ENCODE assay signal across 25 cellular contexts in the genomic region with DNA sequence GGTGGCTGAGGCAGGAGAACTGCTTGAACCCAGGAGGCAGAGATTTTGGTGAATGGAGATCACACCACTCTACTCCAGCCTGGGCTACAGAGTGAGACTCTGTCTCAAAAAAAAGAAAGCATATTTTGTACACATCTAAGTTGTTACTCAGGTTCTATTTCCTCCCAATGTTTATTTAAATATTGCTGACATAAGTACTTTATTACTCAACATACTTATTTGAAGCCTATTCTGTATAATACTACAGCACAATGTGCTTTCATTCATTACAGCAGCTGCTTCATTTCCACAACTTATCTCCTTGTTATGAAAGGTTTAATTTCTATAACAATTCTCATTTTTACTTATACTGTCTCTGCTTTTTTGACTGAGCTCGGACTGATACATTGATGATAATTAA.
"Had no signal": no experiment of that assay in that cellular context is flagged by ENCODE, and none has a peak within 500 bp of the region (broad histone marks: within the 10 kb centered on the region; RNA-seq: fewer than 3 reads in every experiment).

No MANE protein-coding gene starts in this region.

- FAIRE-seq: islet of Langerhans, kidney had no signal

- H3K27ac ChIP-seq: left lung, ovary, right atrium auricular region, skin epidermis, stomach, testis, thyroid gland, transverse colon, upper lobe of left lung had no signal

- H3K36me3 ChIP-seq: left lung, ovary, right atrium auricular region, stomach, thyroid gland, transverse colon, upper lobe of left lung had no signal

- H3K4me3 ChIP-seq: left lung, lung, ovary, right atrium auricular region, skin epidermis, stomach, testis, thyroid gland, transverse colon, upper lobe of left lung had no signal

- H3K27me3 ChIP-seq: left lung, ovary, right atrium auricular region, stomach, testis, thyroid gland, transverse colon, upper lobe of left lung had no signal

- ATAC-seq: left colon; left lung; natural killer cell; sciatic nerve; stimulated activated naive B cell treated with anti-CD40 and anti-IgM and Interleukin-4, amounts not matched to agents 10 μg/mL and 1 μg/mL and 100 μg/mL, for 72 hours; stimulated activated naive CD8-positive, alpha-beta T cell treated with anti-CD3 and anti-CD28 coated beads, Interleukin-15, Interleukin-2, amounts not matched to agents 100 U/mL and 50 U/mL, for 24 hours had no signal

- H3K9me3 ChIP-seq: ovary, right atrium auricular region, stomach, testis, thyroid gland, upper lobe of left lung had no signal

- DNase-seq: hippocampal formation; kidney; left colon; left lung; mesendoderm; naive B cell; natural killer cell; nephron progenitor cell; ovary; stimulated activated CD4-positive, alpha-beta T cell treated with anti-CD3 and anti-CD28 coated beads, Interleukin-12 subunit alpha, Interleukin-12 subunit beta, amount 100 ng/mL, for 4 hours; stimulated activated CD4-positive, alpha-beta T cell treated with anti-CD3 and anti-CD28 coated beads, Interleukin-15, amount 100 ng/mL, for 24 hours; stimulated activated CD4-positive, alpha-beta T cell treated with anti-CD3 and anti-CD28 coated beads, Interleukin-2, amount 100 ng/mL, for 24 hours; stimulated activated CD4-positive, alpha-beta T cell treated with anti-CD3 and anti-CD28 coated beads, Interleukin-4, amount 100 ng/mL, for 1 hour; stimulated activated naive B cell treated with anti-CD40 and anti-IgM and Interleukin-4, amounts not matched to agents 10 μg/mL and 1 μg/mL and 100 μg/mL, for 72 hours; stimulated activated naive CD8-positive, alpha-beta T cell treated with anti-CD3 and anti-CD28 coated beads, Interleukin-15, Interleukin-2, amounts not matched to agents 100 U/mL and 50 U/mL, for 24 hours; stomach; testis; thyroid gland; transverse colon; upper lobe of left lung had no signal

- H3K4me1 ChIP-seq: left lung, right atrium auricular region, stomach, testis, thyroid gland, transverse colon, upper lobe of left lung had no signal
